In the genomic region with DNA sequence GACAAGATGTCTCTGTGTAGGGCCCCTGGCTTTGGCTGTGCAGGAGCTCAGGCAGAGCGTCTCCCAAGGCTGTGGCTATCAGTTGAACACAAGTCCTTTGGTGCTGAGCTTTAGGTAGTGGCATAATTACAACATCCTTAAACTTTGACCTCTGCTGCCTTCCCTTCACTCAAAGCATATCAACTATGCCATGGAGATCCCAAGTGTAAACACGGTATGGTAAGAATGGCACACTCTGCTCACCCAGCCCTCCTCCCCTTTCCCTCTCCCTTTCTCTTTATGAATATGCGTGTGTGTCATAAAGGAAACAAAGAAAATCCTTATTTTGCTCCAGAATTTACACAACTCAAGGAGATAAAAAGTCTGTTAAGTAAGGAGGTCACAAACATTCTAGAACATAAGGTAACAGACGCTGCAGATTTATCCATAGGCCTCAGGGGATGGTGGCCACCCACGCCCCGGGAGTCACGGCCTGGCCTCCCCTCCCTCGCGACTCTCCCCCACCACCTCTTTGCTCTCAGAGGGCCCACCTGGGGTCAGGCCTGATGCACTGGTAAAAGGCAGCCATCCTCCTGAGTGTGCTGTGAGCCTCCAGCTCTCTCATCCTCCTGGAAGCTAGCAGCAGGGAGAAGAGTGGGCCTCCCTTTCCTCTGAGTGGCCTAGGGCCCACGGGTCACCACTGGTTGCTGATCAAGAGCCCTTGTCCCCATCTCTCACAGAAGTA, we compare ENCODE assay signal across 14 cellular contexts.
A peak's percentile ranks its signal among the peaks of the same experiment; 100 is the strongest.
DNase-seq lines count a peak whose midpoint lies in the region; ATAC-seq and TF ChIP-seq lines count a peak whose summit lies in the region.
"Had no signal": no experiment of that assay in that cellular context is flagged by ENCODE, and none has a peak within 500 bp of the region (broad histone marks: within the 10 kb centered on the region; RNA-seq: fewer than 3 reads in every experiment).

No MANE protein-coding gene starts in this region.

- H3K27ac ChIP-seq in KMS-11 (peak overlapping the region; percentile 76; the same call in 1 of the 2 replicates), body of pancreas (peak overlapping the region; percentile 87 to 93 (median 90))

- H3K36me3 Mint-ChIP-seq in mesothelial cell of epicardium (no peaks in the 10 kb centered on the region), CD14-positive monocyte (no peaks in the 10 kb centered on the region)

- H3K4me1 Mint-ChIP-seq in mesothelial cell of epicardium (peaks cover 27% of the 10 kb centered on the region), CD14-positive monocyte (no peaks in the 10 kb centered on the region)

- intact Hi-C loops in body of pancreas (cut with DNase I) (no loop called here), CD14-positive monocyte (cut with micrococcal nuclease) (no loop called here)

- H2AFZ ChIP-seq in KMS-11 (ENCODE audit: low read depth), result peak overlapping the region; percentile 85

- H4K20me1 ChIP-seq in KMS-11 (ENCODE audit: insufficient read depth), result no peaks in the 10 kb centered on the region

- peak overlapping the region; percentile 58; the same call in 1 of the 2 replicates for H3K9ac ChIP-seq in KMS-11

- in situ Hi-C loops in GM13977 (cut with MboI; ENCODE audit: low pct_unique_long_range_greater_than_20kb, low sequenced_read_pairs, unreplicated experiment), result no loop called here

- no peaks in the 10 kb centered on the region for H3K79me2 ChIP-seq in KMS-11 (ENCODE audit: insufficient read depth, low read depth)

- H3K4me3 Mint-ChIP-seq in mesothelial cell of epicardium (no peak overlapping the region), CD14-positive monocyte (no peak overlapping the region)

- no peak for TF ChIP-seq POLR2A in body of pancreas (IDR thresholded peaks at IDR 0.05)

- peaks cover 4% of the 10 kb centered on the region for H3K9me3 Mint-ChIP-seq in mesothelial cell of epicardium
- peaks cover 0 to 3% (median 0%) of the 10 kb centered on the region in 7 donors for H3K9me3 Mint-ChIP-seq in CD14-positive monocyte

- H3K27me3 Mint-ChIP-seq in mesothelial cell of epicardium (ENCODE audit: low read depth) (peaks cover 8% of the 10 kb centered on the region), CD14-positive monocyte (ENCODE audit: low read depth in 3 of 3) (peaks cover 0 to 10% (median 6%) of the 10 kb centered on the region in 3 donors)

- H3K4me3 ChIP-seq in KMS-11 (IDR thresholded peaks at IDR 0.05; ENCODE audit: insufficient read depth, low read depth, low read length), result no peak overlapping the region
- no peak overlapping the region for H3K4me3 ChIP-seq in body of pancreas

- H3K36me3 ChIP-seq in KMS-11 (ENCODE audit: insufficient read depth) (no peaks in the 10 kb centered on the region), body of pancreas (replicated peaks in 1 of 2; ENCODE audit: insufficient read depth in 1 of 2, low read depth in 2 of 2) (no peaks in the 10 kb centered on the region)

- TF ChIP-seq CTCF in KMS-11 (conservative IDR thresholded peaks at IDR 0.05; ENCODE audit: low read depth, low read length) (no peak), body of pancreas (IDR thresholded peaks at IDR 0.05) (no peak), mesothelial cell of epicardium (IDR thresholded peaks at IDR 0.05; ENCODE audit: unreplicated experiment) (no peak), CD14-positive monocyte (IDR thresholded peaks at IDR 0.05) (no peak), GM13977 (IDR thresholded peaks at IDR 0.05; ENCODE audit: extremely low read depth, insufficient read depth, missing control alignments) (no peak)

- ATAC-seq in body of pancreas, result no peak

- peaks cover 24% of the 10 kb centered on the region for H3K4me1 ChIP-seq in KMS-11 (ENCODE audit: low read depth, poor library complexity, severe bottlenecking)
- peaks cover 45% of the 10 kb centered on the region for H3K4me1 ChIP-seq in body of pancreas

- 62 to 65% methylated on average over 10 of the region's 10 CpGs for WGBS in body of pancreas, 2 donors

- no peaks in the 10 kb centered on the region for H3K27me3 ChIP-seq in KMS-11 (ENCODE audit: insufficient read depth, low read depth)
- H3K27me3 ChIP-seq in body of pancreas, result no peaks in the 10 kb centered on the region

- peak; percentile 57 for DNase-seq in COLO668 (lab: John Stamatoyannopoulos, UW; ENCODE audit: unreplicated experiment)
- DNase-seq in body of pancreas, result peak in 2 of 4 donors; percentile 19 to 27
- DNase-seq in mesothelial cell of epicardium (ENCODE audit: low spot score in 2 of 2, unreplicated experiment in 2 of 2), result no peak
- no peak for DNase-seq in epidermal melanocyte (ENCODE audit: insufficient read length, low spot score)
- DNase-seq in activated T-cell treated with anti-CD3 and anti-CD28 coated beads, Interleukin-2, amount 50 U/mL, for 48 hours, result no peak
- no peak for DNase-seq in CD14-positive monocyte (ENCODE audit: low spot score)
- DNase-seq in GM13977 (ENCODE audit: low spot score), result no peak
- DNase-seq: activated CD4-positive, alpha-beta T cell treated with anti-CD3 and anti-CD28 coated beads, Interleukin-2, amount 50 U/mL, for 1 hour; activated effector memory CD4-positive, alpha-beta T cell treated with Interleukin-2 at 50 U/mL for 16 hours; GOT3; midbrain; stimulated activated naive CD4-positive, alpha-beta T cell; T-helper 1 cell had no signal

- no peaks in the 10 kb centered on the region for H3K9me3 ChIP-seq in body of pancreas

- H3K27ac Mint-ChIP-seq in mesothelial cell of epicardium, result peak overlapping the region; percentile 86
- H3K27ac Mint-ChIP-seq in CD14-positive monocyte, result peak overlapping the region in 1 of 7 donors; percentile 13

- H3K4me2 ChIP-seq in KMS-11, result peak overlapping the region; percentile 84; the same call in 1 of the 2 replicates
